1 cellular context compared by ENCODE assay signal in the genomic region with DNA sequence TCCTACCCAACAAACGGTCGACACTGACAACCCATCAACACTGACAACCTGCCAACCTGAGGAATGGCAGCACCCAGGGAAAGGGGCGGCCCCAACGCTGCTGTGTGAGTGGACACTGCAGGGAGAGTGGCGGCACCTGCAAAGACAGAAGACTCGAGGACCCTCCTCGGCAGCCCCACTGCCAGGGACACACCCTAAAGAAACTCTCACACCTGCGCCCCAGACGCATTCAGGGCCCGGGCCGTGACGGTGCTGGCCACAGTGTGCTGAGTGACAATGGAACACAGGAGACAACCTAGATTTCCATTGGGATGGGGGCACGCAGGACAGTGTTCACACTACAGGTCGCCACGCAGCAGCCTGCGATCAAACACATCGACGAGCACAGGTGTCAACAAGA.
TF ChIP-seq lines count a peak whose summit lies in the region.

No MANE protein-coding gene starts in this region.

TF ChIP-seq in SK-N-SH, 30 proteins besides CTCF, POLR2A, EP300 and RAD21 (continued from another document):
- no peak for TF ChIP-seq SMC3 (IDR thresholded peaks at IDR 0.05; ENCODE audit: low read depth, low read length)
- no peak for TF ChIP-seq JUND (IDR thresholded peaks at IDR 0.05)
- no peak for TF ChIP-seq GATA2 (CRISPR knock-in tag; IDR thresholded peaks at IDR 0.05)
- TF ChIP-seq FOXM1 (IDR thresholded peaks at IDR 0.05; ENCODE audit: low read depth) = no peak
- TF ChIP-seq MXI1 (IDR thresholded peaks at IDR 0.05; ENCODE audit: low read depth, low read length) = no peak
- no peak for TF ChIP-seq IRF3 (IDR thresholded peaks at IDR 0.05; ENCODE audit: low read depth, low read length)
- TF ChIP-seq USF2 (IDR thresholded peaks at IDR 0.05; ENCODE audit: borderline replicate concordance, low read depth, low read length) = no peak
- TF ChIP-seq, protein P1, sequence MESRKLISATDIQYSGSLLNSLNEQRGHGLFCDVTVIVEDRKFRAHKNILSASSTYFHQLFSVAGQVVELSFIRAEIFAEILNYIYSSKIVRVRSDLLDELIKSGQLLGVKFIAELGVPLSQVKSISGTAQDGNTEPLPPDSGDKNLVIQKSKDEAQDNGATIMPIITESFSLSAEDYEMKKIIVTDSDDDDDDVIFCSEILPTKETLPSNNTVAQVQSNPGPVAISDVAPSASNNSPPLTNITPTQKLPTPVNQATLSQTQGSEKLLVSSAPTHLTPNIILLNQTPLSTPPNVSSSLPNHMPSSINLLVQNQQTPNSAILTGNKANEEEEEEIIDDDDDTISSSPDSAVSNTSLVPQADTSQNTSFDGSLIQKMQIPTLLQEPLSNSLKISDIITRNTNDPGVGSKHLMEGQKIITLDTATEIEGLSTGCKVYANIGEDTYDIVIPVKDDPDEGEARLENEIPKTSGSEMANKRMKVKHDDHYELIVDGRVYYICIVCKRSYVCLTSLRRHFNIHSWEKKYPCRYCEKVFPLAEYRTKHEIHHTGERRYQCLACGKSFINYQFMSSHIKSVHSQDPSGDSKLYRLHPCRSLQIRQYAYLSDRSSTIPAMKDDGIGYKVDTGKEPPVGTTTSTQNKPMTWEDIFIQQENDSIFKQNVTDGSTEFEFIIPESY (IDR thresholded peaks at IDR 0.05; ENCODE audit: borderline replicate concordance, low read depth) = no peak
